14 cellular contexts compared by ENCODE assay signal in the genomic region with DNA sequence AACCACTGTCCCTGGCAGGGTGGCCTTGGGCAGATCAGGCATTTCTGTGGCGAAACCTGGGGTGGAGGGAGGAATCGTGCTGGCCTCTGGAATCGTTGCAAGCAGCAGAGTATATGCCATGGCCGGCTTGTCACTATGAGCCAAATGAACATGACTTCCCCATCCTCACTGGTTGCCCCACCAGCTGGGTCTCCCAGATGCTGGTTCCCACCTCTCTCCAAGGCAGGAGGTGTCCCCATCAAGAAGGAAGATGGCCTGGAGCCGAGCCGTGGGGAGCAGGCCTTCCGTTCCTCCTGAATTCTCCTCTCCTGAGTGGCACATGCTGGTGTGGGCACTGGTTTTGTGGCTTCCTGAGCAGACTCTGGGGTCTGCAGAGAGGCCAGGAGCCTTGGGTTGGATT.
DNase-seq lines count a peak whose midpoint lies in the region; ATAC-seq and TF ChIP-seq lines count a peak whose summit lies in the region.
"Had no signal": no experiment of that assay in that cellular context is flagged by ENCODE, and none has a peak within 500 bp of the region (broad histone marks: within the 10 kb centered on the region; RNA-seq: fewer than 3 reads in every experiment).

No MANE protein-coding gene starts in this region.

- no peaks in the 10 kb centered on the region for H3K4me1 ChIP-seq in RWPE2 (ENCODE audit: insufficient read depth, poor library complexity, severe bottlenecking)
- H3K4me1 ChIP-seq in osteoblast (ENCODE audit: insufficient read depth, low read length) = no peaks in the 10 kb centered on the region
- H3K4me1 ChIP-seq in upper lobe of right lung = no peaks in the 10 kb centered on the region

- H3K36me3 ChIP-seq in RWPE2 (ENCODE audit: low read depth) (no peaks in the 10 kb centered on the region), osteoblast (ENCODE audit: insufficient read depth, low read length) (no peaks in the 10 kb centered on the region), upper lobe of right lung (no peaks in the 10 kb centered on the region)
- H3K36me3 ChIP-seq: BLaER1 treated with 17β-estradiol and CSF1 and Interleukin-3, amounts not matched to agents 10 nM and 100 nM had no signal

- no peaks in the 10 kb centered on the region for H3K79me2 ChIP-seq in osteoblast (ENCODE audit: insufficient read depth, low read length)

- no peak overlapping the region for H3K4me2 ChIP-seq in osteoblast (ENCODE audit: insufficient read depth, low read length)
- H3K4me2 ChIP-seq: BLaER1 treated with 17β-estradiol and CSF1 and Interleukin-3, amounts not matched to agents 10 nM and 100 nM; GM23338 had no signal

- H3K27ac ChIP-seq in RWPE2 (ENCODE audit: poor library complexity, severe bottlenecking) (no peak overlapping the region), osteoblast (ENCODE audit: low read depth, low read length) (no peak overlapping the region), upper lobe of right lung (no peak overlapping the region)
- H3K27ac ChIP-seq: BLaER1 treated with 17β-estradiol and CSF1 and Interleukin-3, amounts not matched to agents 10 nM and 100 nM had no signal

- no peaks in the 10 kb centered on the region for H4K20me1 ChIP-seq in osteoblast (ENCODE audit: insufficient read depth, low read length)
- H4K20me1 ChIP-seq: BLaER1 treated with 17β-estradiol and CSF1 and Interleukin-3, amounts not matched to agents 10 nM and 100 nM had no signal

- intact Hi-C loops in Right ventricle myocardium superior (cut with DNase I) (no loop called here), left cardiac atrium (cut with DNase I) (no loop called here), upper lobe of right lung (cut with DNase I) (no loop called here)

- no peak overlapping the region for H2AFZ ChIP-seq in osteoblast (ENCODE audit: low read length)
- H2AFZ ChIP-seq: GM23338 had no signal

- ATAC-seq in Right ventricle myocardium superior (ENCODE audit: poor library complexity) (no peak), left cardiac atrium (no peak), RWPE2 (ENCODE audit: low read depth) (no peak), upper lobe of right lung (no peak), GM18873 (IDR thresholded peaks at IDR 0.05; ENCODE audit: low FRiP score, unreplicated experiment) (no peak)
- ATAC-seq: GM12878, GM23338 had no signal

- H3K27me3 ChIP-seq in RWPE2 (ENCODE audit: insufficient read depth, poor library complexity, severe bottlenecking) (no peaks in the 10 kb centered on the region), osteoblast (ENCODE audit: insufficient read depth, low read length) (no peaks in the 10 kb centered on the region), upper lobe of right lung (no peaks in the 10 kb centered on the region)

- H3K4me3 ChIP-seq in RWPE2 (ENCODE audit: severe bottlenecking) (no peak overlapping the region), osteoblast (ENCODE audit: insufficient read depth, low read length) (no peak overlapping the region), upper lobe of right lung (no peak overlapping the region)
- H3K4me3 ChIP-seq: BLaER1 treated with 17β-estradiol and CSF1 and Interleukin-3, amounts not matched to agents 10 nM and 100 nM; GM12878; GM23338 had no signal

- TF ChIP-seq CTCF in RWPE2 (IDR thresholded peaks at IDR 0.05; ENCODE audit: poor library complexity, severe bottlenecking) (no peak), osteoblast (IDR thresholded peaks at IDR 0.05; ENCODE audit: extremely low read depth, low read depth, low read length) (no peak), upper lobe of right lung (IDR thresholded peaks at IDR 0.05) (no peak)

- DNase-seq in Right ventricle myocardium superior (peak; percentile 6), left cardiac atrium (no peak), RWPE2 (ENCODE audit: low spot score) (peak; percentile 28), osteoblast (ENCODE audit: insufficient read length, low spot score, missing footprints) (peak; percentile 54), upper lobe of right lung (peak; percentile 32), retina (no peak)
- DNase-seq: ACHN, Calu3, DMS79, H7 had no signal

- H3K9me3 ChIP-seq in RWPE2 (ENCODE audit: severe bottlenecking) (peaks cover 11% of the 10 kb centered on the region), osteoblast (ENCODE audit: low read depth, low read length) (no peaks in the 10 kb centered on the region), upper lobe of right lung (no peaks in the 10 kb centered on the region)

Comparison
In these comparisons a context has a peak if more than half of its experiments do, and no peak if none do; other contexts are left out.
1. DNase-seq: peak in Right ventricle myocardium superior (single experiment), RWPE2 (single experiment), osteoblast (single experiment) and upper lobe of right lung (single experiment); none in left cardiac atrium (single experiment) and retina (single experiment).